In the genomic region with DNA sequence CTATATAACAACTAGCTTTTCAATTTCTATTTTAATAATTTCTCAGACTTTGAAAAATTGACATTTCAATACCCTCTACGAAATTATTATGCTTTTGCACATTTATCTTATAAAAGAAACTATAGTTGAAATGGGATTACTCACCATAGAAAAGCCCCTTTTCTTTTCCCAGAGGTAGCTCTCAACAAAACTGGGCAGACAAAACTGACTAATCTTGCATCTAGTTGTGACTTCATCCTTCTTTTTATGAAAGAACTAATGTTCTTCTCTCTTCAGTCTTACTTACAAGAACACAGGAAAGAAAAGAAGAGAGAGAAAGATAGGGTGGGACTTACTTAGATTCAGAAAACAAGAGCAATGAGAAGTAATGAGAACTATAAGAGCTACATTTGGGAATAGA, we compare ENCODE assay signal across 24 cellular contexts.
DNase-seq lines count a peak whose midpoint lies in the region; ATAC-seq lines count a peak whose summit lies in the region.
"Had no signal": no experiment of that assay in that cellular context is flagged by ENCODE, and none has a peak within 500 bp of the region (broad histone marks: within the 10 kb centered on the region; RNA-seq: fewer than 3 reads in every experiment).

No MANE protein-coding gene starts in this region.

- H3K9me3 ChIP-seq in naive thymus-derived CD4-positive, alpha-beta T cell (ENCODE audit: control insufficient read depth in 2 of 3, low read length in 3 of 3), result no peaks in the 10 kb centered on the region
- H3K9me3 ChIP-seq: esophagus muscularis mucosa, tibial nerve had no signal

- H3K4me1 Mint-ChIP-seq in activated naive CD4-positive, alpha-beta T cell treated with anti-CD3 and anti-CD28 coated beads for 36 hours (ENCODE audit: low read depth), result peaks cover 59% of the 10 kb centered on the region
- peaks cover 15% of the 10 kb centered on the region for H3K4me1 Mint-ChIP-seq in activated naive CD8-positive, alpha-beta T cell (ENCODE audit: low read depth)
- peaks cover 2 to 34% (median 18%) of the 10 kb centered on the region in 7 donors for H3K4me1 Mint-ChIP-seq in naive thymus-derived CD4-positive, alpha-beta T cell
- H3K4me1 Mint-ChIP-seq: CD14-positive monocyte had no signal

- H3K27ac ChIP-seq in naive thymus-derived CD4-positive, alpha-beta T cell (ENCODE audit: low read depth, low read length), result no peak overlapping the region
- H3K27ac ChIP-seq: esophagus muscularis mucosa had no signal

- peak; percentile 42 for ATAC-seq in GM18502 (IDR thresholded peaks at IDR 0.05; ENCODE audit: poor library complexity, unreplicated experiment)
- ATAC-seq in naive thymus-derived CD4-positive, alpha-beta T cell, result no peak
- ATAC-seq in HG03196 (IDR thresholded peaks at IDR 0.05; ENCODE audit: unreplicated experiment), result no peak
- no peak for ATAC-seq in GM18873 (IDR thresholded peaks at IDR 0.05; ENCODE audit: low FRiP score, unreplicated experiment)
- ATAC-seq: activated CD8-positive, alpha-beta memory T cell treated with anti-CD3 and anti-CD28 coated beads, Interleukin-2, amount 10 ng/mL, durations not matched to agents 7 days and 5 days; effector memory CD8-positive, alpha-beta T cell; HCT116 had no signal

- no peak for DNase-seq in activated naive CD4-positive, alpha-beta T cell treated with anti-CD3 and anti-CD28 coated beads for 36 hours
- no peak for DNase-seq in activated naive CD4-positive, alpha-beta T cell treated with anti-CD3 and anti-CD28 coated beads, Interleukin-2, amount 50 U/mL, for 16 hours
- DNase-seq in naive thymus-derived CD4-positive, alpha-beta T cell, result no peak
- no peak for DNase-seq in pons (ENCODE audit: low spot score)
- DNase-seq: activated CD8-positive, alpha-beta memory T cell treated with anti-CD3 and anti-CD28 coated beads, Interleukin-2, amount 10 ng/mL, durations not matched to agents 7 days and 5 days; activated gamma-delta T cell treated with Interleukin-2 at 50 U/mL for 16 hours; DMS153; effector memory CD8-positive, alpha-beta T cell; kidney glomerular epithelial cell; MM.1S; NCI-H1436 treated with DMSO at 0.1 percent for 48 hours; NCI-H526 treated with DMSO at 0.1 percent for 48 hours; occipital lobe; RPMI8226; stimulated activated CD4-positive, alpha-beta T cell treated with anti-CD3 and anti-CD28 coated beads, Interleukin-4, amount 100 ng/mL, for 1 hour; stimulated activated naive CD4-positive, alpha-beta T cell treated with Interleukin-2 at 50 U/mL for 16 hours had no signal

- peaks cover 40% of the 10 kb centered on the region for H3K36me3 Mint-ChIP-seq in activated naive CD4-positive, alpha-beta T cell treated with anti-CD3 and anti-CD28 coated beads for 36 hours (ENCODE audit: low read depth)
- peaks cover 14% of the 10 kb centered on the region for H3K36me3 Mint-ChIP-seq in activated naive CD8-positive, alpha-beta T cell
- H3K36me3 Mint-ChIP-seq in naive thymus-derived CD4-positive, alpha-beta T cell, result peaks cover 12 to 71% (median 44%) of the 10 kb centered on the region in 5 donors

- intact Hi-C loops in activated naive CD4-positive, alpha-beta T cell treated with anti-CD3 and anti-CD28 coated beads for 36 hours (cut with micrococcal nuclease), result loop anchor here (1.0 to 5.0 kb wide), 7 partner anchors 8 to 334 kb away; a partner anchor contains a TSS
- intact Hi-C loops in naive thymus-derived CD4-positive, alpha-beta T cell (cut with micrococcal nuclease), result loop anchor here in 1 of 2 donors (1.0 to 5.0 kb wide), 2 partner anchors 61 to 236 kb away; a partner anchor contains a TSS

- H3K4me3 Mint-ChIP-seq in activated naive CD4-positive, alpha-beta T cell treated with anti-CD3 and anti-CD28 coated beads for 36 hours, result peak overlapping the region; percentile 2
- no peak overlapping the region for H3K4me3 Mint-ChIP-seq in activated naive CD8-positive, alpha-beta T cell
- H3K4me3 Mint-ChIP-seq in naive thymus-derived CD4-positive, alpha-beta T cell, result no peak overlapping the region
- H3K4me3 Mint-ChIP-seq: activated CD8-positive, alpha-beta memory T cell treated with anti-CD3 and anti-CD28 coated beads, Interleukin-2, amount 10 ng/mL, durations not matched to agents 7 days and 5 days; CD14-positive monocyte; effector memory CD8-positive, alpha-beta T cell had no signal

- CTCF ChIA-PET in activated naive CD4-positive, alpha-beta T cell treated with anti-CD3 and anti-CD28 coated beads for 36 hours (lab: Charles Lee), result interaction anchor here (0.8 to 1.2 kb wide), 4 partner anchors 10 to 93 kb away, joined by 3 to 4 read pairs (median 3); no protein-coding TSS in a partner anchor
- CTCF ChIA-PET in naive thymus-derived CD4-positive, alpha-beta T cell (lab: Charles Lee), result interaction anchor here (1.0 kb wide), 1 partner anchor 236 kb away, joined by 4 read pairs; no protein-coding TSS in a partner anchor

- H3K27me3 ChIP-seq in naive thymus-derived CD4-positive, alpha-beta T cell (ENCODE audit: control insufficient read depth in 2 of 2, insufficient read depth in 2 of 2, low read length in 2 of 2), result no peaks in the 10 kb centered on the region
- H3K27me3 ChIP-seq: esophagus muscularis mucosa, tibial nerve had no signal

- H3K36me3 ChIP-seq in naive thymus-derived CD4-positive, alpha-beta T cell (ENCODE audit: control insufficient read depth in 2 of 3, insufficient read depth in 3 of 3, low read length in 3 of 3), result peaks cover 16 to 63% (median 27%) of the 10 kb centered on the region in 3 experiments

- H3K27me3 Mint-ChIP-seq in activated naive CD4-positive, alpha-beta T cell treated with anti-CD3 and anti-CD28 coated beads for 36 hours (ENCODE audit: low read depth), result no peaks in the 10 kb centered on the region
- no peaks in the 10 kb centered on the region for H3K27me3 Mint-ChIP-seq in activated naive CD8-positive, alpha-beta T cell
- H3K27me3 Mint-ChIP-seq in naive thymus-derived CD4-positive, alpha-beta T cell, result no peaks in the 10 kb centered on the region
- H3K27me3 Mint-ChIP-seq: activated CD8-positive, alpha-beta memory T cell treated with anti-CD3 and anti-CD28 coated beads, Interleukin-2, amount 10 ng/mL, durations not matched to agents 7 days and 5 days; effector memory CD8-positive, alpha-beta T cell had no signal

- POLR2A ChIA-PET in naive thymus-derived CD4-positive, alpha-beta T cell (lab: Charles Lee), result interaction anchor here (1.0 to 2.1 kb wide), 3 partner anchors 10 to 133 kb away, joined by 3 to 6 read pairs (median 5); a partner anchor contains a TSS

- peak overlapping the region; percentile 95 for H3K27ac Mint-ChIP-seq in activated naive CD4-positive, alpha-beta T cell treated with anti-CD3 and anti-CD28 coated beads for 36 hours
- H3K27ac Mint-ChIP-seq in activated naive CD8-positive, alpha-beta T cell, result peak overlapping the region; percentile 81
- peak overlapping the region in 6 of 9 donors; percentile 34 to 67 (median 54) for H3K27ac Mint-ChIP-seq in naive thymus-derived CD4-positive, alpha-beta T cell
- H3K27ac Mint-ChIP-seq: CD14-positive monocyte had no signal

- H3K9me3 Mint-ChIP-seq in activated naive CD4-positive, alpha-beta T cell treated with anti-CD3 and anti-CD28 coated beads for 36 hours, result no peaks in the 10 kb centered on the region
- no peaks in the 10 kb centered on the region for H3K9me3 Mint-ChIP-seq in activated naive CD8-positive, alpha-beta T cell (ENCODE audit: low read depth)
- H3K9me3 Mint-ChIP-seq in naive thymus-derived CD4-positive, alpha-beta T cell, result peaks cover 0 to 1% (median 0%) of the 10 kb centered on the region in 11 donors
- H3K9me3 Mint-ChIP-seq: CD14-positive monocyte; effector memory CD8-positive, alpha-beta T cell had no signal

- H3K4me3 ChIP-seq in naive thymus-derived CD4-positive, alpha-beta T cell (ENCODE audit: low read length), result no peak overlapping the region
- H3K4me3 ChIP-seq: esophagus muscularis mucosa, tibial nerve had no signal

- H3K4me1 ChIP-seq in naive thymus-derived CD4-positive, alpha-beta T cell (ENCODE audit: control insufficient read depth in 2 of 2, insufficient read depth in 2 of 2, low read length in 2 of 2), result no peaks in the 10 kb centered on the region
- H3K4me1 ChIP-seq: esophagus muscularis mucosa, tibial nerve had no signal
